In the genomic region with DNA sequence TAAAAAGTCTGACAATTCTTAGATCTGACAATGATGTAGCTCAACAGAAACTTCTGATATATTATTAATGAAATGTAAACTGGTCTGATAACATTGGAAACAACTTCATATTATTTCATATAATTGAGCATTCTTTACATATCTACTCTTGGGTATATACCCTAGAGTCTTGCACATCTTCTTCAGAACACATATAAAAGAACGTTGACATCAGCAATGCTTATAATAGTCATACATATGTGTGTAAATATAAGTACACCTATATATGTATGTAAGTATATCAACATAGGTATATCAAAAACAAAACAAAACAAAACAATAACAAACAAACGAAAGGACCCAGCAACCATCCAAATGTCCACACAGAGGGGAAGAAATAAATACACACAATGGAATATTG, we compare ENCODE assay signal across 26 cellular contexts.
"Had no signal": no experiment of that assay in that cellular context is flagged by ENCODE, and none has a peak within 500 bp of the region (broad histone marks: within the 10 kb centered on the region; RNA-seq: fewer than 3 reads in every experiment).

No MANE protein-coding gene starts in this region.

- H3K27ac ChIP-seq: lower lobe of right lung, ovary, right atrium auricular region, right lobe of liver, tibial nerve, uterus had no signal

- H3K36me3 Mint-ChIP-seq: natural killer cell treated with Interleukin-12 subunit alpha and Interleukin-12 subunit beta and Interleukin-15 and Interleukin-18, amount 100 ng/mL, for 72 hours had no signal

- H3K4me3 ChIP-seq: left lung, lower lobe of right lung, ovary, right atrium auricular region, right lobe of liver, smooth muscle cell, tibial nerve, uterus had no signal

- H3K4me1 ChIP-seq: right atrium auricular region, uterus had no signal

- H3K9me3 ChIP-seq: left lung, lower lobe of right lung, ovary, right atrium auricular region, right lobe of liver, uterus had no signal

- H3K4me3 Mint-ChIP-seq: naive thymus-derived CD4-positive, alpha-beta T cell; natural killer cell treated with Interleukin-12 subunit alpha and Interleukin-12 subunit beta and Interleukin-15 and Interleukin-18, amount 100 ng/mL, for 72 hours; neural crest cell; stimulated activated naive B cell treated with anti-CD40 and anti-IgM and Interleukin-4, amounts not matched to agents 10 μg/mL and 1 μg/mL and 100 μg/mL, for 72 hours; stimulated activated naive CD8-positive, alpha-beta T cell treated with anti-CD3 and anti-CD28 coated beads, Interleukin-15, amount 100 ng/mL, for 72 hours; type B pancreatic cell had no signal

- H3K27me3 ChIP-seq: left lung, ovary, right atrium auricular region, right lobe of liver, tibial nerve, uterus had no signal

- H3K9me3 Mint-ChIP-seq: natural killer cell treated with Interleukin-12 subunit alpha and Interleukin-12 subunit beta and Interleukin-15 and Interleukin-18, amount 100 ng/mL, for 72 hours; type B pancreatic cell had no signal

- H3K27me3 Mint-ChIP-seq: naive thymus-derived CD4-positive, alpha-beta T cell; natural killer cell treated with Interleukin-12 subunit alpha and Interleukin-12 subunit beta and Interleukin-15 and Interleukin-18, amount 100 ng/mL, for 72 hours; progenitor cell of endocrine pancreas; stimulated activated naive B cell treated with anti-CD40 and anti-IgM and Interleukin-4, amounts not matched to agents 10 μg/mL and 1 μg/mL and 100 μg/mL, for 72 hours; stimulated activated naive CD8-positive, alpha-beta T cell treated with anti-CD3 and anti-CD28 coated beads, Interleukin-15, amount 100 ng/mL, for 72 hours; type B pancreatic cell had no signal

- DNase-seq: head of caudate nucleus; hippocampal formation; left colon; left lung; lower lobe of right lung; mammary epithelial cell; mesenchymal stem cell; naive thymus-derived CD4-positive, alpha-beta T cell; occipital lobe; ovary; right lobe of liver; stimulated activated CD4-positive, alpha-beta T cell treated with anti-CD3 and anti-CD28 coated beads, Interleukin-1b, Interleukin-23, amount 100 ng/mL, for 48 hours; stimulated activated CD4-positive, alpha-beta T cell treated with anti-CD3 and anti-CD28 coated beads, Interleukin-2, amount 100 ng/mL, for 48 hours; stimulated activated CD4-positive, alpha-beta T cell treated with anti-CD3 and anti-CD28 coated beads, Interleukin-4, amount 100 ng/mL, for 4 hours; stimulated activated CD8-positive, alpha-beta memory T cell treated with anti-CD3 and anti-CD28 coated beads, Interleukin-4, amount 100 ng/mL, for 48 hours; stimulated activated naive B cell treated with anti-CD40 and anti-IgM and Interleukin-4, amounts not matched to agents 10 μg/mL and 1 μg/mL and 100 μg/mL, for 72 hours; stimulated activated naive CD8-positive, alpha-beta T cell treated with anti-CD3 and anti-CD28 coated beads, Interleukin-15, amount 100 ng/mL, for 72 hours; substantia nigra; uterus had no signal

- ATAC-seq: left colon; left lung; lower lobe of right lung; naive thymus-derived CD4-positive, alpha-beta T cell; natural killer cell treated with Interleukin-12 subunit alpha and Interleukin-12 subunit beta and Interleukin-15 and Interleukin-18, amount 100 ng/mL, for 72 hours; stimulated activated naive B cell treated with anti-CD40 and anti-IgM and Interleukin-4, amounts not matched to agents 10 μg/mL and 1 μg/mL and 100 μg/mL, for 72 hours; stimulated activated naive CD8-positive, alpha-beta T cell treated with anti-CD3 and anti-CD28 coated beads, Interleukin-15, amount 100 ng/mL, for 72 hours had no signal

- H3K36me3 ChIP-seq: left lung, lower lobe of right lung, ovary, right atrium auricular region, right lobe of liver, uterus had no signal

- H3K4me2 ChIP-seq: smooth muscle cell had no signal

- H3K27ac Mint-ChIP-seq: naive thymus-derived CD4-positive, alpha-beta T cell; natural killer cell treated with Interleukin-12 subunit alpha and Interleukin-12 subunit beta and Interleukin-15 and Interleukin-18, amount 100 ng/mL, for 72 hours; progenitor cell of endocrine pancreas; stimulated activated naive B cell treated with anti-CD40 and anti-IgM and Interleukin-4, amounts not matched to agents 10 μg/mL and 1 μg/mL and 100 μg/mL, for 72 hours; stimulated activated naive CD8-positive, alpha-beta T cell treated with anti-CD3 and anti-CD28 coated beads, Interleukin-15, amount 100 ng/mL, for 72 hours; type B pancreatic cell had no signal
